ENCODE assay signal across 21 cellular contexts in genomic region chr14:55518391-55518790, GRCh38.
DNase-seq lines count a peak whose midpoint lies in the region; ATAC-seq and TF ChIP-seq lines count a peak whose summit lies in the region.
"Had no signal": no experiment of that assay in that cellular context is flagged by ENCODE, and none has a peak within 500 bp of the region (broad histone marks: within the 10 kb centered on the region; RNA-seq: fewer than 3 reads in every experiment).

No MANE protein-coding gene starts in this region.

- TF ChIP-seq POLR2A in breast epithelium (IDR thresholded peaks at IDR 0.05): no peak
- TF ChIP-seq POLR2A in heart left ventricle (IDR thresholded peaks at IDR 0.05): no peak

- dilution Hi-C loops in mammary epithelial cell (cut with HindIII; ENCODE audit: low sequenced_read_pairs): no loop called here

- DNase-seq in breast epithelium (ENCODE audit: low spot score in 2 of 2) (no peak), mammary epithelial cell (no peak), RPMI8226 (peak; percentile 44), fibroblast of pulmonary artery (ENCODE audit: low read depth) (peak; percentile 27), heart left ventricle (no peak), GDM1 (lab: John Stamatoyannopoulos, UW) (no peak)
- no peak for DNase-seq in activated CD4-positive, alpha-beta T cell treated with anti-CD3 and anti-CD28 coated beads for 48 hours
- DNase-seq: activated CD4-positive, alpha-beta memory T cell treated with anti-CD3 and anti-CD28 coated beads, Interleukin-2, amount 10 ng/mL, durations not matched to agents 7 days and 5 days; activated naive CD8-positive, alpha-beta T cell treated with anti-CD3 and anti-CD28 coated beads, Interleukin-2, amount 10 ng/mL, durations not matched to agents 7 days and 5 days; CD8-positive, alpha-beta memory T cell; DMS53; GF-D8; Kasumi-1; lower lobe of right lung; NK-92 treated with Interleukin-12 subunit alpha and Interleukin-12 subunit beta, amount 100 ng/mL, for 24 hours; PC-9; SIG-M5; sigmoid colon; stomach; upper lobe of left lung had no signal

- H3K4me3 ChIP-seq in breast epithelium: no peak overlapping the region
- H3K4me3 ChIP-seq in mammary epithelial cell (replicated peaks in 1 of 3; ENCODE audit: insufficient read depth in 1 of 3, low read depth in 2 of 3, low read length in 3 of 3): no peak overlapping the region
- no peak overlapping the region for H3K4me3 ChIP-seq in fibroblast of pulmonary artery (replicated peaks; ENCODE audit: low read depth, low read length)
- no peak overlapping the region for H3K4me3 ChIP-seq in heart left ventricle
- H3K4me3 ChIP-seq: lower lobe of right lung, PC-9, sigmoid colon, stomach, upper lobe of left lung had no signal

- TF ChIP-seq CTCF in breast epithelium (IDR thresholded peaks at IDR 0.05) (no peak), mammary epithelial cell (conservative IDR thresholded peaks at IDR 0.05 in 1 of 2, IDR thresholded peaks at IDR 0.05 in 1 of 2; ENCODE audit: extremely low read depth in 1 of 2, insufficient read depth in 1 of 2, low read depth in 1 of 2, low read length in 2 of 2) (no peak), fibroblast of pulmonary artery (IDR thresholded peaks at IDR 0.05; ENCODE audit: low read length, missing control alignments) (no peak), heart left ventricle (IDR thresholded peaks at IDR 0.05) (no peak)

- BruUV-seq in mammary epithelial cell (replicated peaks; lab: Mats Ljungman, UMichigan): no TSS peak

- no peaks in the 10 kb centered on the region for H3K79me2 ChIP-seq in mammary epithelial cell (ENCODE audit: insufficient read depth, low read length)

- no peak overlapping the region for H2AFZ ChIP-seq in mammary epithelial cell (ENCODE audit: low read depth, low read length)
- H2AFZ ChIP-seq: PC-9 had no signal

- no peaks in the 10 kb centered on the region for H3K9me3 ChIP-seq in breast epithelium
- no peaks in the 10 kb centered on the region for H3K9me3 ChIP-seq in mammary epithelial cell (replicated peaks; ENCODE audit: insufficient read depth, low read length)
- peaks cover 0 to 12% (median 0%) of the 10 kb centered on the region in 12 donors for H3K9me3 ChIP-seq in heart left ventricle
- H3K9me3 ChIP-seq: lower lobe of right lung, sigmoid colon, stomach had no signal

- no peak overlapping the region for H3K9ac ChIP-seq in mammary epithelial cell (ENCODE audit: insufficient read depth, low read length)

- CTCF ChIA-PET in mammary epithelial cell (lab: Charles Lee; ENCODE audit: low non-redundant PET): no interaction called here

- H3K4me1 ChIP-seq in breast epithelium (no peaks in the 10 kb centered on the region), mammary epithelial cell (ENCODE audit: insufficient read depth, low read length) (peaks cover 17% of the 10 kb centered on the region), heart left ventricle (no peaks in the 10 kb centered on the region)
- H3K4me1 ChIP-seq: lower lobe of right lung, stomach, upper lobe of left lung had no signal

- H3K36me3 ChIP-seq in breast epithelium: no peaks in the 10 kb centered on the region
- H3K36me3 ChIP-seq in mammary epithelial cell (ENCODE audit: insufficient read depth, low read length): no peaks in the 10 kb centered on the region
- no peaks in the 10 kb centered on the region for H3K36me3 ChIP-seq in heart left ventricle
- H3K36me3 ChIP-seq: lower lobe of right lung, sigmoid colon, stomach, upper lobe of left lung had no signal

- H3K27me3 ChIP-seq in breast epithelium (no peaks in the 10 kb centered on the region), mammary epithelial cell (ENCODE audit: insufficient read depth, low read length) (no peaks in the 10 kb centered on the region), heart left ventricle (no peaks in the 10 kb centered on the region)
- H3K27me3 ChIP-seq: sigmoid colon, stomach, upper lobe of left lung had no signal

- in situ Hi-C loops in mammary epithelial cell (cut with MboI; ENCODE audit: low sequenced_read_pairs in 2 of 2): no loop called here

- H4K20me1 ChIP-seq in mammary epithelial cell (ENCODE audit: insufficient read depth, low read length): no peaks in the 10 kb centered on the region

- ATAC-seq in heart left ventricle: no peak
- ATAC-seq in GM19351 (IDR thresholded peaks at IDR 0.05; ENCODE audit: unreplicated experiment): no peak

- no peak overlapping the region for H3K4me2 ChIP-seq in mammary epithelial cell (ENCODE audit: insufficient read depth, low read depth, low read length)
- H3K4me2 ChIP-seq: PC-9 had no signal

- intact Hi-C loops in breast epithelium (cut with DNase I; ENCODE audit: low total_unique reads): no loop called here
- intact Hi-C loops in mammary epithelial cell (cut with micrococcal nuclease): no loop called here
- intact Hi-C loops in heart left ventricle (cut with DNase I): no loop called here

- H3K27ac ChIP-seq in breast epithelium (peak overlapping the region; percentile 32 to 61), mammary epithelial cell (ENCODE audit: insufficient read depth, low read depth, low read length) (no peak overlapping the region), heart left ventricle (no peak overlapping the region)
- H3K27ac ChIP-seq: lower lobe of right lung, PC-9, sigmoid colon, stomach, upper lobe of left lung had no signal

Comparison
In these comparisons a context has a peak if more than half of its experiments do, and no peak if none do; other contexts are left out.
1. H3K27ac ChIP-seq: peak in breast epithelium (2 of 2); none in mammary epithelial cell (single experiment) and heart left ventricle (0 of 12).
2. DNase-seq: peak in RPMI8226 (single experiment) and fibroblast of pulmonary artery (single experiment); none in breast epithelium (0 of 2), mammary epithelial cell (single experiment), heart left ventricle (0 of 5), GDM1 (single experiment) and activated CD4-positive, alpha-beta T cell treated with anti-CD3 and anti-CD28 coated beads for 48 hours (single experiment).